15 cellular contexts compared by ENCODE assay signal in the genomic region with DNA sequence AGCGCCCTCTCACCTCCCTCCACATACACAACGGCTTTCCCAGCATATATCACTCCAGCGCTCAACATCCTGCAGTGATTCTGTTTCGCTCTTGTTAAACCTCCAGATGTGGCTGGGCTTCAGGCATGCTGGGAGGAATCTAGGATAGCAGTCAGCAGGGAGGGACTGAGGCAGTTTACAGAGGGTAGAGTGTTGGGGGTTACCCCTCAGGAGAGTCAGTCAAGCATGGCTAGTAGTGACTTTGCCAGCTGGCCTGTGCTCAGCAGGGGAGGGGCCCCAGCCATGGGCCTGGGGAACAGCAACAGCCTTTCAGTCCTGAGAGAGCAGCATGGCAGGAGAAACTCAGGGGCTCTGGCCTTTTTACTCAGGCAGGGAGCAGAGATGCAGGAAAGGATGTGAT.
DNase-seq lines count a peak whose midpoint lies in the region; ATAC-seq and TF ChIP-seq lines count a peak whose summit lies in the region.
"Had no signal": no experiment of that assay in that cellular context is flagged by ENCODE, and none has a peak within 500 bp of the region (broad histone marks: within the 10 kb centered on the region; RNA-seq: fewer than 3 reads in every experiment).

No MANE protein-coding gene starts in this region.

- H3K27me3 Mint-ChIP-seq in GM23338 (ENCODE audit: insufficient read depth, low read depth, poor library complexity): no peaks in the 10 kb centered on the region
- H3K27me3 Mint-ChIP-seq: activated B cell treated with CpG ODN at 0.5 μM for 24 hours had no signal

- TF ChIP-seq CTCF in GM23338 (conservative IDR thresholded peaks at IDR 0.05; ENCODE audit: low read depth in 2 of 2): no peak; a peak in 1 of 4 replicates
- TF ChIP-seq CTCF in choroid plexus epithelial cell (conservative IDR thresholded peaks at IDR 0.05; ENCODE audit: low read depth, low read length): peak; percentile 5
- TF ChIP-seq CTCF in colonic mucosa (IDR thresholded peaks at IDR 0.05): no peak

- H3K9me3 ChIP-seq in colonic mucosa: no peaks in the 10 kb centered on the region
- H3K9me3 ChIP-seq: ovary had no signal

- no peaks in the 10 kb centered on the region; the same call in 1 of the 2 replicates for H3K9me2 ChIP-seq in GM23338 (ENCODE audit: insufficient read depth)

- no peaks in the 10 kb centered on the region for H3K79me2 ChIP-seq in GM23338 (replicated peaks; ENCODE audit: insufficient read depth)

- H3K4me1 ChIP-seq in GM23338 (ENCODE audit: insufficient read depth): no peaks in the 10 kb centered on the region
- H3K4me1 ChIP-seq in colonic mucosa: no peaks in the 10 kb centered on the region

- H3K36me3 ChIP-seq in GM23338 (ENCODE audit: insufficient read depth) (no peaks in the 10 kb centered on the region), colonic mucosa (no peaks in the 10 kb centered on the region)
- H3K36me3 ChIP-seq: ovary had no signal

- no peak overlapping the region for H3K9ac ChIP-seq in colonic mucosa (ENCODE audit: low read depth in 2 of 2, low read length in 2 of 2)

- H3K27ac Mint-ChIP-seq in GM23338: no peak overlapping the region
- H3K27ac Mint-ChIP-seq: activated B cell treated with CpG ODN at 0.5 μM for 24 hours had no signal

- peaks cover 6% of the 10 kb centered on the region; the same call in 2 of the 3 replicates for H3K4me1 Mint-ChIP-seq in GM23338
- H3K4me1 Mint-ChIP-seq: activated B cell treated with CpG ODN at 0.5 μM for 24 hours had no signal

- no peaks in the 10 kb centered on the region for H3K9me3 Mint-ChIP-seq in GM23338
- H3K9me3 Mint-ChIP-seq: activated B cell treated with CpG ODN at 0.5 μM for 24 hours had no signal

- no peaks in the 10 kb centered on the region for H3K36me3 Mint-ChIP-seq in GM23338 (ENCODE audit: low read depth)

- no peaks in the 10 kb centered on the region for H3K27me3 ChIP-seq in GM23338 (ENCODE audit: insufficient read depth)
- H3K27me3 ChIP-seq in colonic mucosa: no peaks in the 10 kb centered on the region
- H3K27me3 ChIP-seq: foreskin keratinocyte, ovary had no signal

- intact Hi-C loops in colonic mucosa (cut with DNase I): no loop called here

- H3K27ac ChIP-seq in GM23338 (ENCODE audit: low read depth): no peak overlapping the region
- H3K27ac ChIP-seq in colonic mucosa: no peak overlapping the region
- H3K27ac ChIP-seq: foreskin keratinocyte, ovary had no signal

- peak; percentile 81 for ATAC-seq in GM23338
- ATAC-seq: foreskin keratinocyte, K562, PC-3 had no signal

- H2AFZ ChIP-seq in GM23338: no peak overlapping the region

- no peak overlapping the region for H3K4me2 ChIP-seq in GM23338

- DNase-seq in GM23338 (ENCODE audit: low spot score) (peak; percentile 18), NCI-H1694 (lab: John Stamatoyannopoulos, UW) (peak; percentile 79), choroid plexus epithelial cell (ENCODE audit: low read depth) (peak; percentile 36), midbrain (lab: John Stamatoyannopoulos, UW) (peak; percentile 27), colonic mucosa (no peak), activated gamma-delta T cell treated with Interleukin-2 at 50 U/mL for 16 hours (no peak)
- DNase-seq in stimulated activated CD4-positive, alpha-beta T cell treated with anti-CD3 and anti-CD28 coated beads, Interleukin-15, amount 100 ng/mL, for 24 hours: no peak
- DNase-seq in activated T-cell treated with anti-CD3 and anti-CD28 coated beads, Interleukin-2, amount 50 U/mL, for 1 hour: no peak
- DNase-seq: activated B cell treated with CpG ODN at 0.5 μM for 24 hours; activated naive CD4-positive, alpha-beta T cell treated with anti-CD3 and anti-CD28 coated beads, Interleukin-2, amount 50 U/mL, for 16 hours; foreskin keratinocyte; NCI-H1930; ovary; PC-3 had no signal

- no peaks in the 10 kb centered on the region for H3F3A ChIP-seq in GM23338 (replicated peaks; ENCODE audit: low read depth)

- H3K4me3 ChIP-seq in GM23338 (no peak overlapping the region), choroid plexus epithelial cell (ENCODE audit: low read depth, low read length) (no peak overlapping the region), colonic mucosa (no peak overlapping the region)
- H3K4me3 ChIP-seq: K562, ovary had no signal

- no peaks in the 10 kb centered on the region for H4K20me1 ChIP-seq in GM23338 (replicated peaks; ENCODE audit: insufficient read depth)

- H3K4me3 Mint-ChIP-seq in GM23338: no peak overlapping the region
- H3K4me3 Mint-ChIP-seq: activated B cell treated with CpG ODN at 0.5 μM for 24 hours had no signal

TF ChIP-seq in GM23338, 12 proteins besides CTCF, POLR2A, EP300 and RAD21:
- TF ChIP-seq POLR2AphosphoS5 (IDR thresholded peaks at IDR 0.05; ENCODE audit: low read depth): no peak
- no peak for TF ChIP-seq JUNB (IDR thresholded peaks at IDR 0.05; ENCODE audit: unreplicated experiment)

Comparison
In these comparisons a context has a peak if more than half of its experiments do, and no peak if none do; other contexts are left out.
1. DNase-seq: peak in GM23338 (single experiment), NCI-H1694 (single experiment), choroid plexus epithelial cell (single experiment) and midbrain (single experiment); none in stimulated activated CD4-positive, alpha-beta T cell treated with anti-CD3 and anti-CD28 coated beads, Interleukin-15, amount 100 ng/mL, for 24 hours (single experiment), colonic mucosa (single experiment), activated T-cell treated with anti-CD3 and anti-CD28 coated beads, Interleukin-2, amount 50 U/mL, for 1 hour (single experiment) and activated gamma-delta T cell treated with Interleukin-2 at 50 U/mL for 16 hours (single experiment).